ENCODE assay signal across 22 cellular contexts in genomic region chr15:98660055-98660454, GRCh38.
"Had no signal": no experiment of that assay in that cellular context is flagged by ENCODE, and none has a peak within 500 bp of the region (broad histone marks: within the 10 kb centered on the region; RNA-seq: fewer than 3 reads in every experiment).

No MANE protein-coding gene starts in this region.

- FAIRE-seq: RCC 7860 had no signal

- H3K9me3 ChIP-seq: ascending aorta had no signal

- H3K4me3 Mint-ChIP-seq: activated CD8-positive, alpha-beta T cell treated with anti-CD3 and anti-CD28 coated beads, Interleukin-2, amount 10 ng/mL, durations not matched to agents 7 days and 5 days; activated naive CD4-positive, alpha-beta T cell treated with anti-CD3 and anti-CD28 coated beads, Interleukin-2, amount 50 U/mL, for 24 hours; activated T-cell treated with anti-CD3 and anti-CD28 coated beads, Interleukin-2, amount 50 U/mL, for 24 hours; activated T-helper 1 cell treated with anti-CD3 and anti-CD28 coated beads, Interleukin-12 subunit alpha, Interleukin-12 subunit beta, Interleukin-2, Interleukin-4 antibody, amounts not matched to agents 30 ng/mL and 10 ng/mL and 1 ng/mL, durations not matched to agents 14 hours and 24 hours and 36 hours; T-cell had no signal

- H3K36me3 Mint-ChIP-seq: activated naive CD4-positive, alpha-beta T cell treated with anti-CD3 and anti-CD28 coated beads, Interleukin-2, amount 50 U/mL, for 24 hours; T-cell had no signal

- H3K27ac Mint-ChIP-seq: activated CD8-positive, alpha-beta T cell treated with anti-CD3 and anti-CD28 coated beads, Interleukin-2, amount 10 ng/mL, durations not matched to agents 7 days and 5 days; activated naive CD4-positive, alpha-beta T cell treated with anti-CD3 and anti-CD28 coated beads, Interleukin-2, amount 50 U/mL, for 24 hours; activated T-cell treated with anti-CD3 and anti-CD28 coated beads, Interleukin-2, amount 50 U/mL, for 24 hours; activated T-helper 1 cell treated with anti-CD3 and anti-CD28 coated beads, Interleukin-12 subunit alpha, Interleukin-12 subunit beta, Interleukin-2, Interleukin-4 antibody, amounts not matched to agents 30 ng/mL and 10 ng/mL and 1 ng/mL, durations not matched to agents 14 hours and 24 hours and 36 hours; T-cell had no signal

- H3K27ac ChIP-seq: ascending aorta, brain microvascular endothelial cell, cardiac muscle cell had no signal

- H3K9me3 Mint-ChIP-seq: activated naive CD4-positive, alpha-beta T cell treated with anti-CD3 and anti-CD28 coated beads, Interleukin-2, amount 50 U/mL, for 24 hours; activated T-cell treated with anti-CD3 and anti-CD28 coated beads, Interleukin-2, amount 50 U/mL, for 24 hours; activated T-helper 1 cell treated with anti-CD3 and anti-CD28 coated beads, Interleukin-12 subunit alpha, Interleukin-12 subunit beta, Interleukin-2, Interleukin-4 antibody, amounts not matched to agents 30 ng/mL and 10 ng/mL and 1 ng/mL, durations not matched to agents 14 hours and 24 hours and 36 hours; T-cell had no signal

- H3K27me3 Mint-ChIP-seq: activated naive CD4-positive, alpha-beta T cell treated with anti-CD3 and anti-CD28 coated beads, Interleukin-2, amount 50 U/mL, for 24 hours had no signal

- H3K27me3 ChIP-seq: ascending aorta, brain microvascular endothelial cell, cardiac muscle cell had no signal

- DNase-seq: activated CD4-positive, alpha-beta T cell treated with anti-CD3 and anti-CD28 coated beads for 48 hours; activated CD4-positive, alpha-beta T cell treated with anti-CD3 and anti-CD28 coated beads, Interleukin-2, amount 50 U/mL, for 4 hours; activated CD4-positive, CD25-positive, alpha-beta regulatory T cell treated with anti-CD3 and anti-CD28 coated beads, Interleukin-2, amount 50 U/mL, for 72 hours; activated CD8-positive, alpha-beta T cell treated with anti-CD3 and anti-CD28 coated beads, Interleukin-2, amount 10 ng/mL, durations not matched to agents 7 days and 5 days; activated effector memory CD4-positive, alpha-beta T cell treated with Interleukin-2 at 50 U/mL for 16 hours; activated naive CD4-positive, alpha-beta T cell; activated T-cell treated with anti-CD3 and anti-CD28 coated beads, Interleukin-2, amount 50 U/mL, for 24 hours; brain microvascular endothelial cell; KG1; NCI-H1092; NCI-H1930; NCI-H345; NCI-H510A; NCI-H526 treated with DMSO at 0.1 percent for 48 hours; PC-3; SIG-M5; T-cell had no signal
